8 cellular contexts compared by ENCODE assay signal in the genomic region with DNA sequence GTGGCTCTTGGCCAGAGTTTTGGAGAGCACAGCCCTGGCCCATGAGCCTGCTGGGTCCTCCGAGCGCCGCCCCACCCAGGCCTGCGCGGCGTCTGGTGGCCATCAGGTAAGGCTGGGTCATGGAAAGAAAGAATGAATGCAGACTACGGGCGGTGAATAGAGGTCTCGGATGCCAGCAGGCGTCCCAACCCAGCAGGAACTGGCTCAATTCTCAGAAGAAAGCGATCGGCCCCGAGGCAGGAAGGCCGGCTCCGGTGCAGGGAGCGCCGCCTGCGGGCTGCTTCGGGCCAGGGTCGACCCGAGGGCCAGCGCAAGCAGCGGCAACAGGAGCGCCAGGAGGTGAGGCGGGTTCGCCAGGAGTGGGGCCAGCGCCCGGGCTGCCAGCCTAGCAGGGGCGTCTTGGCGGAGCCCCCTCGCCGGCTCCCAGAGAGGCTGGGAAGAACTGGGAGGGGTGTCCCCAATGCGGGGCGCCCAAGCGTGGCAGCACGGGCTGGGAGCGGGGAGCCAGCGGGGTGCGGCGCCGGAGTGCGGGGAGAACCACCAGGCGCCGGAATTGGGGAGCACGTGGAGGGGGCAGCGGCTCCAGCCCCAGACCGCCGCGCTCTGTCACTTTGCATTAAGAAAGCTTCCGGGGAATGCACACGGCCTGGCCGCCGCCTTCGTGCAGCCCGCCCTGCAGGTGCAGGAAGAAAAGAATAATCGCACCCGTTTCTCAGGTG. TPM values are rescaled to one million over a fixed set of nuclear protein-coding genes. Genes with fewer than 3 reads are reported as not detected.
DNase-seq lines count a peak whose midpoint lies in the region; ATAC-seq, FAIRE-seq and TF ChIP-seq lines count a peak whose summit lies in the region.

No MANE protein-coding gene starts in this region.

- H2AFZ ChIP-seq in PC-9 (peak overlapping the region; percentile 80), Karpas-422 (ENCODE audit: low read length) (no peak overlapping the region)

- H3K27me3 ChIP-seq in PC-9 (ENCODE audit: insufficient read depth, low read depth) (no peaks in the 10 kb centered on the region), pancreas (no peaks in the 10 kb centered on the region), Karpas-422 (ENCODE audit: low read length) (no peaks in the 10 kb centered on the region)

- peaks cover 55% of the 10 kb centered on the region for H3K79me2 ChIP-seq in PC-9 (ENCODE audit: low read depth)
- H3K79me2 ChIP-seq in Karpas-422 (ENCODE audit: low read length): no peaks in the 10 kb centered on the region

- H4K20me1 ChIP-seq in PC-9 (ENCODE audit: insufficient read depth): no peaks in the 10 kb centered on the region
- no peaks in the 10 kb centered on the region for H4K20me1 ChIP-seq in Karpas-422 (ENCODE audit: insufficient read depth, low read depth, low read length)

- FAIRE-seq in pancreas (lab: Jason Lieb, UNC): no peak

- H3K4me2 ChIP-seq in PC-9: peak overlapping the region; percentile 97
- H3K4me2 ChIP-seq in Karpas-422 (ENCODE audit: low read depth, low read length, poor library complexity, severe bottlenecking): no peak overlapping the region

- intact Hi-C loops in PC-9 (cut with micrococcal nuclease; ENCODE audit: unreplicated experiment) (loop anchor here (1.0 to 5.0 kb wide), 3 partner anchors 9 to 112 kb away; a partner anchor contains a TSS), pancreas (cut with DNase I) (no loop called here)

- H3K9me3 ChIP-seq in PC-9 (ENCODE audit: insufficient read depth, low read depth): no peaks in the 10 kb centered on the region; the same call in 1 of the 2 replicates
- H3K9me3 ChIP-seq in pancreas: no peaks in the 10 kb centered on the region
- no peaks in the 10 kb centered on the region for H3K9me3 ChIP-seq in Karpas-422 (ENCODE audit: low read length)

- peaks cover 7% of the 10 kb centered on the region for H3K4me1 Mint-ChIP-seq in activated T-cell treated with anti-CD3 and anti-CD28 coated beads, Interleukin-2, amount 50 U/mL, for 24 hours (ENCODE audit: low read depth)

- no peak overlapping the region for H3K9ac ChIP-seq in Karpas-422 (ENCODE audit: low read length)

- H3K27me3 Mint-ChIP-seq in activated T-cell treated with anti-CD3 and anti-CD28 coated beads, Interleukin-2, amount 50 U/mL, for 24 hours: peaks cover 62% of the 10 kb centered on the region

- TF ChIP-seq CTCF in PC-9 (conservative IDR thresholded peaks at IDR 0.05): peak; percentile 49; the same call in 1 of the 2 replicates
- TF ChIP-seq CTCF in epithelial cell of proximal tubule (conservative IDR thresholded peaks at IDR 0.05; ENCODE audit: low read depth, low read length): peak; percentile 7
- no peak for TF ChIP-seq CTCF in pancreas (IDR thresholded peaks at IDR 0.05)

- peaks cover 5% of the 10 kb centered on the region; the same call in 1 of the 2 replicates for H3K36me3 ChIP-seq in PC-9 (ENCODE audit: low read depth)
- no peaks in the 10 kb centered on the region for H3K36me3 ChIP-seq in pancreas
- H3K36me3 ChIP-seq in Karpas-422 (ENCODE audit: insufficient read depth, low read length): no peaks in the 10 kb centered on the region

- H3K4me1 ChIP-seq in PC-9 (replicated peaks; ENCODE audit: insufficient read depth) (peaks cover 51% of the 10 kb centered on the region), pancreas (no peaks in the 10 kb centered on the region), Karpas-422 (ENCODE audit: low read length) (no peaks in the 10 kb centered on the region)

- peak overlapping the region; percentile 58 for H3K4me3 Mint-ChIP-seq in activated T-cell treated with anti-CD3 and anti-CD28 coated beads, Interleukin-2, amount 50 U/mL, for 24 hours

- 7 to 10% methylated on average over 57 of the region's 57 CpGs for WGBS in pancreas, 2 donors

- TSS peak; percentile 69 for BruUV-seq in PC-9 (replicated peaks; lab: Mats Ljungman, UMichigan)

- no peaks in the 10 kb centered on the region for H3K9me2 ChIP-seq in PC-9 (ENCODE audit: insufficient read depth)
- no peaks in the 10 kb centered on the region for H3K9me2 ChIP-seq in Karpas-422 (replicated peaks; ENCODE audit: insufficient read depth, low read length)

- H3K27ac ChIP-seq in PC-9 (peak overlapping the region; percentile 83), pancreas (peak overlapping the region in 2 of 4 donors; percentile 1 to 71), Karpas-422 (ENCODE audit: low read length) (no peak overlapping the region)

- peak; percentile 80 to 85 (median 81) for ATAC-seq in pancreas
- no peak for ATAC-seq in GM18907 (IDR thresholded peaks at IDR 0.05; ENCODE audit: unreplicated experiment)

- peaks cover 49% of the 10 kb centered on the region for H3F3A ChIP-seq in PC-9 (ENCODE audit: insufficient read depth, low read depth)

- POLR2A ChIA-PET in PC-9 (lab: Charles Lee; ENCODE audit: unreplicated experiment): interaction anchor here (0.6 to 0.7 kb wide), 3 partner anchors 15 to 222 kb away, joined by 3 to 6 read pairs (median 4); no protein-coding TSS in a partner anchor

- peak overlapping the region; percentile 79 for H3K4me3 ChIP-seq in PC-9
- peak overlapping the region; percentile 40 for H3K4me3 ChIP-seq in epithelial cell of proximal tubule (ENCODE audit: low read depth, low read length)
- H3K4me3 ChIP-seq in pancreas: peak overlapping the region in 3 of 4 donors; percentile 38 to 48 (median 46)
- H3K4me3 ChIP-seq in Karpas-422 (ENCODE audit: low read length): no peak overlapping the region

- H3K9me3 Mint-ChIP-seq in activated T-cell treated with anti-CD3 and anti-CD28 coated beads, Interleukin-2, amount 50 U/mL, for 24 hours: peaks cover 4% of the 10 kb centered on the region

- DNase-seq in activated T-cell treated with anti-CD3 and anti-CD28 coated beads, Interleukin-2, amount 50 U/mL, for 24 hours: no peak
- no peak for DNase-seq in activated T-cell treated with anti-CD3 and anti-CD28 coated beads for 4 hours
- DNase-seq in PC-9: peak; percentile 60 to 78
- DNase-seq in epithelial cell of proximal tubule (ENCODE audit: low read depth): no peak
- DNase-seq in pancreas: peak in 5 of 6 donors; percentile 10 to 75 (median 48)
- no peak for DNase-seq in Karpas-422
- DNase-seq in stimulated activated naive CD4-positive, alpha-beta T cell (lab: John Stamatoyannopoulos, UW): no peak

- H3K27ac Mint-ChIP-seq in activated T-cell treated with anti-CD3 and anti-CD28 coated beads, Interleukin-2, amount 50 U/mL, for 24 hours: no peak overlapping the region

- no peaks in the 10 kb centered on the region for H3K36me3 Mint-ChIP-seq in activated T-cell treated with anti-CD3 and anti-CD28 coated beads, Interleukin-2, amount 50 U/mL, for 24 hours (ENCODE audit: low read depth)

- CTCF ChIA-PET in PC-9 (lab: Charles Lee): no interaction called here

RNA-seq across cellular contexts. Expression of a gene that starts 7.1 kb away (rescaled TPM):
- total RNA-seq in PC-9 (2021) (22.1 and 52.5 TPM in 2 replicates), epithelial cell of proximal tubule (0.35 and 0.36 TPM in 2 replicates), pancreas (10 to 100 TPM in 2 of 6 donors, 1 to 10 TPM in 4; 4.1 to 24.8 (median 5.6) TPM)
- polyA plus RNA-seq in pancreas: 1 to 10 TPM; 1.3 to 1.7 TPM
- total RNA-seq in Karpas-422 (2014; rRNA removed; shearing (Covaris generic); ENCODE audit: low replicate concordance): not detected in 2 replicates

Comparison
In these comparisons a context has a peak if more than half of its experiments do, and no peak if none do; other contexts are left out.
1. DNase-seq: peak in PC-9 (2 of 2) and pancreas (5 of 6); none in activated T-cell treated with anti-CD3 and anti-CD28 coated beads, Interleukin-2, amount 50 U/mL, for 24 hours (single experiment), activated T-cell treated with anti-CD3 and anti-CD28 coated beads for 4 hours (single experiment), epithelial cell of proximal tubule (single experiment), Karpas-422 (single experiment) and stimulated activated naive CD4-positive, alpha-beta T cell (0 of 6).
2. CTCF ChIP-seq: peak in PC-9 (single experiment) and epithelial cell of proximal tubule (single experiment); none in pancreas (0 of 4).